Comparison of ENCODE assay signal across 17 cellular contexts in genomic region chr14:56854325-56854724, GRCh38. TPM values are rescaled to one million over a fixed set of nuclear protein-coding genes. Genes with fewer than 3 reads are reported as not detected.
"Had no signal": no experiment of that assay in that cellular context is flagged by ENCODE, and none has a peak within 500 bp of the region (broad histone marks: within the 10 kb centered on the region; RNA-seq: fewer than 3 reads in every experiment).

No MANE protein-coding gene starts in this region.

- H3K36me3 ChIP-seq: adrenal gland, cardiac muscle cell, pancreas had no signal

- H3K9me3 ChIP-seq: adrenal gland, pancreas had no signal

- H3K4me1 ChIP-seq: adrenal gland, pancreas had no signal

- H3K4me1 Mint-ChIP-seq: activated naive CD4-positive, alpha-beta T cell treated with anti-CD3 and anti-CD28 coated beads, Interleukin-2, amount 50 U/mL, for 24 hours; stimulated activated effector memory CD8-positive, alpha-beta T cell treated with anti-CD3 and anti-CD28 coated beads, Interleukin-12 subunit alpha, Interleukin-12 subunit beta, amount 100 ng/mL, for 72 hours had no signal

- H3K27ac Mint-ChIP-seq: activated CD8-positive, alpha-beta T cell treated with anti-CD3 and anti-CD28 coated beads for 36 hours; activated naive CD4-positive, alpha-beta T cell treated with anti-CD3 and anti-CD28 coated beads, Interleukin-2, amount 50 U/mL, for 24 hours; stimulated activated effector memory CD8-positive, alpha-beta T cell treated with anti-CD3 and anti-CD28 coated beads, Interleukin-12 subunit alpha, Interleukin-12 subunit beta, amount 100 ng/mL, for 72 hours; WTC11 had no signal

- H3K27ac ChIP-seq: adrenal gland, cardiac muscle cell, pancreas had no signal

- H3K4me3 ChIP-seq: adrenal gland, cardiac muscle cell, lung, pancreas had no signal

- H3K36me3 Mint-ChIP-seq: activated naive CD4-positive, alpha-beta T cell treated with anti-CD3 and anti-CD28 coated beads, Interleukin-2, amount 50 U/mL, for 24 hours; stimulated activated effector memory CD8-positive, alpha-beta T cell treated with anti-CD3 and anti-CD28 coated beads, Interleukin-12 subunit alpha, Interleukin-12 subunit beta, amount 100 ng/mL, for 72 hours; WTC11 had no signal

- ATAC-seq: activated CD8-positive, alpha-beta T cell treated with anti-CD3 and anti-CD28 coated beads for 36 hours; activated T-cell treated with anti-CD3 and anti-CD28 coated beads, Interleukin-2, amount 50 U/mL, for 4 hours; stimulated activated effector memory CD8-positive, alpha-beta T cell treated with anti-CD3 and anti-CD28 coated beads, Interleukin-12 subunit alpha, Interleukin-12 subunit beta, amount 100 ng/mL, for 72 hours; WTC11 had no signal

- FAIRE-seq: endometrium, islet of Langerhans, pancreas had no signal

- DNase-seq: activated CD4-positive, alpha-beta T cell treated with anti-CD3 and anti-CD28 coated beads for 48 hours; activated CD8-positive, alpha-beta T cell treated with anti-CD3 and anti-CD28 coated beads for 36 hours; activated effector memory CD4-positive, alpha-beta T cell treated with Interleukin-2 at 50 U/mL for 16 hours; activated T-cell treated with anti-CD3 and anti-CD28 coated beads, Interleukin-2, amount 50 U/mL, for 4 hours; adrenal gland; midbrain; pancreas; stimulated activated CD4-positive, alpha-beta T cell treated with anti-CD3 and anti-CD28 coated beads, Interleukin-12 subunit alpha, Interleukin-12 subunit beta, amount 100 ng/mL, for 4 hours had no signal

- H3K9me3 Mint-ChIP-seq: activated CD8-positive, alpha-beta T cell treated with anti-CD3 and anti-CD28 coated beads for 36 hours; activated naive CD4-positive, alpha-beta T cell treated with anti-CD3 and anti-CD28 coated beads, Interleukin-2, amount 50 U/mL, for 24 hours; activated T-cell treated with anti-CD3 and anti-CD28 coated beads, Interleukin-2, amount 50 U/mL, for 4 hours; WTC11 had no signal

- H3K4me3 Mint-ChIP-seq: activated CD8-positive, alpha-beta T cell treated with anti-CD3 and anti-CD28 coated beads for 36 hours; activated naive CD4-positive, alpha-beta T cell treated with anti-CD3 and anti-CD28 coated beads, Interleukin-2, amount 50 U/mL, for 24 hours; activated T-cell treated with anti-CD3 and anti-CD28 coated beads, Interleukin-2, amount 50 U/mL, for 4 hours; stimulated activated effector memory CD8-positive, alpha-beta T cell treated with anti-CD3 and anti-CD28 coated beads, Interleukin-12 subunit alpha, Interleukin-12 subunit beta, amount 100 ng/mL, for 72 hours; WTC11 had no signal

RNA-seq across cellular contexts. Expression of gene OTX2, which starts 44.0 kb away (rescaled TPM):
- total RNA-seq: activated CD8-positive, alpha-beta T cell treated with anti-CD3 and anti-CD28 coated beads for 36 hours; activated T-cell treated with anti-CD3 and anti-CD28 coated beads, Interleukin-2, amount 50 U/mL, for 4 hours; adrenal gland; lung; pancreas; urinary bladder had no signal
- polyA plus RNA-seq: adrenal gland, esophagus, lung, pancreas, urinary bladder had no signal
